ENCODE assay signal across 10 cellular contexts in genomic region chr5:69048233-69048632, GRCh38. TPM values are rescaled to one million over a fixed set of nuclear protein-coding genes. Genes with fewer than 3 reads are reported as not detected.
A peak's percentile ranks its signal among the peaks of the same experiment; 100 is the strongest.
DNase-seq lines count a peak whose midpoint lies in the region; ATAC-seq and TF ChIP-seq lines count a peak whose summit lies in the region.
"Had no signal": no experiment of that assay in that cellular context is flagged by ENCODE, and none has a peak within 500 bp of the region (broad histone marks: within the 10 kb centered on the region; RNA-seq: fewer than 3 reads in every experiment).

No MANE protein-coding gene starts in this region.

- H3K36me3 ChIP-seq in psoas muscle (ENCODE audit: insufficient read depth in 1 of 2, low read depth in 1 of 2): no peaks in the 10 kb centered on the region
- H3K36me3 ChIP-seq in CD8-positive, alpha-beta T cell (ENCODE audit: insufficient read depth, low read length): no peaks in the 10 kb centered on the region

- H3K27ac ChIP-seq in psoas muscle: no peak overlapping the region
- H3K27ac ChIP-seq in CD8-positive, alpha-beta T cell (ENCODE audit: low read depth, low read length): no peak overlapping the region

- no peak for TF ChIP-seq CTCF in psoas muscle (IDR thresholded peaks at IDR 0.05)
- TF ChIP-seq CTCF in CD8-positive, alpha-beta T cell (IDR thresholded peaks at IDR 0.05): no peak

- CTCF ChIA-PET in CD8-positive, alpha-beta T cell (lab: Charles Lee): interaction anchor here (0.9 to 1.2 kb wide), 2 partner anchors 286 to 1802 kb away, joined by 4 to 5 read pairs; no protein-coding TSS in a partner anchor

- POLR2A ChIA-PET in CD8-positive, alpha-beta T cell (lab: Charles Lee): no interaction called here

- no peaks in the 10 kb centered on the region for H3K9me3 Mint-ChIP-seq in CD8-positive, alpha-beta T cell
- H3K9me3 Mint-ChIP-seq: memory B cell had no signal

- ATAC-seq in psoas muscle: peak; percentile 33 to 59 (median 40)
- no peak for ATAC-seq in CD8-positive, alpha-beta T cell

- WGBS in psoas muscle, 3 donors: 19 to 40% (median 23%) methylated on average over 3 of the region's 3 CpGs

- H3K4me3 Mint-ChIP-seq in CD8-positive, alpha-beta T cell: no peak overlapping the region
- H3K4me3 Mint-ChIP-seq: B cell, memory B cell had no signal

- no peak overlapping the region for H3K27ac Mint-ChIP-seq in CD8-positive, alpha-beta T cell
- H3K27ac Mint-ChIP-seq: B cell, memory B cell had no signal

- H3K36me3 Mint-ChIP-seq in CD8-positive, alpha-beta T cell: no peaks in the 10 kb centered on the region
- H3K36me3 Mint-ChIP-seq: memory B cell had no signal

- intact Hi-C loops in psoas muscle (cut with DNase I): no loop called here
- intact Hi-C loops in CD8-positive, alpha-beta T cell (cut with DNase I, micrococcal nuclease): no loop called here

- peaks cover 4% of the 10 kb centered on the region for H3K4me1 Mint-ChIP-seq in CD8-positive, alpha-beta T cell (ENCODE audit: low read depth)

- peaks cover 2% of the 10 kb centered on the region for H3K27me3 Mint-ChIP-seq in CD8-positive, alpha-beta T cell (ENCODE audit: low read depth)

- H3K27me3 ChIP-seq in psoas muscle (ENCODE audit: insufficient read depth in 3 of 3, low read length in 2 of 3): no peaks in the 10 kb centered on the region
- no peaks in the 10 kb centered on the region for H3K27me3 ChIP-seq in CD8-positive, alpha-beta T cell (ENCODE audit: insufficient read depth, low read length)

- H3K4me1 ChIP-seq in psoas muscle: peaks cover 11% of the 10 kb centered on the region
- peaks cover 3% of the 10 kb centered on the region for H3K4me1 ChIP-seq in CD8-positive, alpha-beta T cell (ENCODE audit: insufficient read depth, low read length)

- no peaks in the 10 kb centered on the region for H3K9me3 ChIP-seq in psoas muscle
- no peaks in the 10 kb centered on the region for H3K9me3 ChIP-seq in CD8-positive, alpha-beta T cell (ENCODE audit: low read length)

- H3K4me3 ChIP-seq in psoas muscle: no peak overlapping the region
- no peak overlapping the region for H3K4me3 ChIP-seq in CD8-positive, alpha-beta T cell (ENCODE audit: low read depth, low read length)

- peak; percentile 32 for DNase-seq in NCI-H2171 treated with DMSO at 0.1 percent for 48 hours (lab: John Stamatoyannopoulos, UW)
- DNase-seq in NCI-H2171 (lab: John Stamatoyannopoulos, UW): no peak
- peak; percentile 7 for DNase-seq in NCI-H2227 treated with DMSO at 0.1 percent for 48 hours (lab: John Stamatoyannopoulos, UW)
- peak; percentile 18 for DNase-seq in dedifferentiated amniotic fluid mesenchymal stem cell (ENCODE audit: extremely low spot score)
- no peak for DNase-seq in psoas muscle
- DNase-seq in COR-L47 (lab: John Stamatoyannopoulos, UW): no peak
- DNase-seq in mucosa of gallbladder (ENCODE audit: low spot score): no peak
- no peak for DNase-seq in CD8-positive, alpha-beta T cell

RNA-seq across cellular contexts. Expression of gene SLC30A5, which starts 45.6 kb away (rescaled TPM):
- total RNA-seq in psoas muscle (10 to 100 TPM; 14.2 to 21.1 (median 17.4) TPM), mucosa of gallbladder (60.5 TPM)
- polyA plus RNA-seq in psoas muscle: 10 to 100 TPM; 11.5 to 20.1 (median 17.7) TPM
- total RNA-seq in CD8-positive, alpha-beta T cell: 10 to 100 TPM; 14.5 to 18.5 TPM

Comparison
In these comparisons a context has a peak if more than half of its experiments do, and no peak if none do; other contexts are left out.
1. DNase-seq: peak in NCI-H2171 treated with DMSO at 0.1 percent for 48 hours (single experiment), NCI-H2227 treated with DMSO at 0.1 percent for 48 hours (single experiment) and dedifferentiated amniotic fluid mesenchymal stem cell (single experiment); none in NCI-H2171 (single experiment), psoas muscle (0 of 2), COR-L47 (single experiment), mucosa of gallbladder (single experiment) and CD8-positive, alpha-beta T cell (0 of 7).